ENCODE assay signal across 14 cellular contexts in genomic region chr1:54571803-54572202, GRCh38. TPM values are rescaled to one million over a fixed set of nuclear protein-coding genes. Genes with fewer than 3 reads are reported as not detected.
A peak's percentile ranks its signal among the peaks of the same experiment; 100 is the strongest.
DNase-seq lines count a peak whose midpoint lies in the region; TF ChIP-seq lines count a peak whose summit lies in the region.
"Had no signal": no experiment of that assay in that cellular context is flagged by ENCODE, and none has a peak within 500 bp of the region (broad histone marks: within the 10 kb centered on the region; RNA-seq: fewer than 3 reads in every experiment).

No MANE protein-coding gene starts in this region.

- peak; percentile 87 for DNase-seq in H7
- no peak for DNase-seq in NCI-H2227 (lab: John Stamatoyannopoulos, UW; ENCODE audit: unreplicated experiment)
- no peak for DNase-seq in DMS79 (lab: John Stamatoyannopoulos, UW)
- DNase-seq in activated CD4-positive, alpha-beta T cell treated with anti-CD3 and anti-CD28 coated beads, Interleukin-2, amount 10 ng/mL, durations not matched to agents 24 days and 14 days = no peak
- DNase-seq in A172 (ENCODE audit: low spot score) = no peak
- DNase-seq: activated naive CD8-positive, alpha-beta T cell treated with anti-CD3 and anti-CD28 coated beads, Interleukin-2, amount 10 ng/mL, durations not matched to agents 7 days and 5 days; CD4-positive, alpha-beta memory T cell; stimulated activated CD4-positive, alpha-beta T cell treated with anti-CD3 and anti-CD28 coated beads, Interleukin-2, amount 100 ng/mL, for 24 hours had no signal

- 68 to 78% methylated on average over 4 to 5 of the region's 5 CpGs for WGBS in esophagus, 2 donors

- H3K36me3 ChIP-seq in H7 (replicated peaks; ENCODE audit: control insufficient read depth, insufficient read depth, low read length) = no peaks in the 10 kb centered on the region
- H3K36me3 ChIP-seq in esophagus (ENCODE audit: control insufficient read depth in 2 of 2, insufficient read depth in 2 of 2, low read length in 1 of 2) = no peaks in the 10 kb centered on the region
- H3K36me3 ChIP-seq in neuron (ENCODE audit: insufficient read depth, low read length) = no peaks in the 10 kb centered on the region

- H3K27me3 Mint-ChIP-seq in activated CD4-positive, alpha-beta T cell treated with anti-CD3 and anti-CD28 coated beads, Interleukin-2, amount 10 ng/mL, durations not matched to agents 24 days and 14 days = no peaks in the 10 kb centered on the region
- H3K27me3 Mint-ChIP-seq: activated naive CD8-positive, alpha-beta T cell treated with anti-CD3 and anti-CD28 coated beads, Interleukin-2, amount 10 ng/mL, durations not matched to agents 7 days and 5 days; stimulated activated naive CD8-positive, alpha-beta T cell treated with anti-CD3 and anti-CD28 coated beads, Interleukin-15, Interleukin-2, amounts not matched to agents 100 ng/mL and 50 ng/mL, for 24 hours had no signal

- H3K9me3 Mint-ChIP-seq in activated CD4-positive, alpha-beta T cell treated with anti-CD3 and anti-CD28 coated beads, Interleukin-2, amount 10 ng/mL, durations not matched to agents 24 days and 14 days = no peaks in the 10 kb centered on the region
- H3K9me3 Mint-ChIP-seq: activated naive CD8-positive, alpha-beta T cell treated with anti-CD3 and anti-CD28 coated beads, Interleukin-2, amount 10 ng/mL, durations not matched to agents 7 days and 5 days; CD4-positive, alpha-beta memory T cell; stimulated activated naive CD8-positive, alpha-beta T cell treated with anti-CD3 and anti-CD28 coated beads, Interleukin-15, Interleukin-2, amounts not matched to agents 100 ng/mL and 50 ng/mL, for 24 hours had no signal

- no peaks in the 10 kb centered on the region for H3K9me3 ChIP-seq in esophagus (ENCODE audit: control insufficient read depth in 2 of 2, insufficient read depth in 1 of 2, low read depth in 1 of 2, low read length in 1 of 2)
- no peaks in the 10 kb centered on the region for H3K9me3 ChIP-seq in neuron (ENCODE audit: low read length)

- peak overlapping the region; percentile 77 to 84 for H3K27ac ChIP-seq in esophagus (ENCODE audit: low read depth in 2 of 2, low read length in 1 of 2)

- H3K4me3 ChIP-seq in H7 (ENCODE audit: insufficient read depth, low read depth, low read length) (no peak overlapping the region), esophagus (ENCODE audit: low read depth in 1 of 2, low read length in 2 of 2) (no peak overlapping the region), neuron (ENCODE audit: low read length) (peak overlapping the region; percentile 6)

- H3K36me3 Mint-ChIP-seq in activated CD4-positive, alpha-beta T cell treated with anti-CD3 and anti-CD28 coated beads, Interleukin-2, amount 10 ng/mL, durations not matched to agents 24 days and 14 days (ENCODE audit: low read depth) = no peaks in the 10 kb centered on the region
- H3K36me3 Mint-ChIP-seq: activated naive CD8-positive, alpha-beta T cell treated with anti-CD3 and anti-CD28 coated beads, Interleukin-2, amount 10 ng/mL, durations not matched to agents 7 days and 5 days; CD4-positive, alpha-beta memory T cell had no signal

- intact Hi-C loops in activated CD4-positive, alpha-beta T cell treated with anti-CD3 and anti-CD28 coated beads, Interleukin-2, amount 10 ng/mL, durations not matched to agents 24 days and 14 days (cut with micrococcal nuclease) = no loop called here

- H3K4me3 Mint-ChIP-seq in activated CD4-positive, alpha-beta T cell treated with anti-CD3 and anti-CD28 coated beads, Interleukin-2, amount 10 ng/mL, durations not matched to agents 24 days and 14 days = no peak overlapping the region
- H3K4me3 Mint-ChIP-seq: activated naive CD8-positive, alpha-beta T cell treated with anti-CD3 and anti-CD28 coated beads, Interleukin-2, amount 10 ng/mL, durations not matched to agents 7 days and 5 days; CD4-positive, alpha-beta memory T cell; stimulated activated naive CD8-positive, alpha-beta T cell treated with anti-CD3 and anti-CD28 coated beads, Interleukin-15, Interleukin-2, amounts not matched to agents 100 ng/mL and 50 ng/mL, for 24 hours had no signal

- no peaks in the 10 kb centered on the region for H3K4me1 Mint-ChIP-seq in activated CD4-positive, alpha-beta T cell treated with anti-CD3 and anti-CD28 coated beads, Interleukin-2, amount 10 ng/mL, durations not matched to agents 24 days and 14 days
- H3K4me1 Mint-ChIP-seq: CD4-positive, alpha-beta memory T cell had no signal

- H3K27ac Mint-ChIP-seq in activated CD4-positive, alpha-beta T cell treated with anti-CD3 and anti-CD28 coated beads, Interleukin-2, amount 10 ng/mL, durations not matched to agents 24 days and 14 days = no peak overlapping the region
- H3K27ac Mint-ChIP-seq: stimulated activated naive CD8-positive, alpha-beta T cell treated with anti-CD3 and anti-CD28 coated beads, Interleukin-15, Interleukin-2, amounts not matched to agents 100 ng/mL and 50 ng/mL, for 24 hours had no signal

- H3K4me1 ChIP-seq in esophagus (ENCODE audit: control insufficient read depth in 2 of 2, insufficient read depth in 2 of 2, low read length in 1 of 2) (peaks cover 5 to 14% of the 10 kb centered on the region in 2 donors), neuron (ENCODE audit: insufficient read depth, low read length) (peaks cover 15% of the 10 kb centered on the region)

- no peaks in the 10 kb centered on the region for H3K27me3 ChIP-seq in H7 (ENCODE audit: control insufficient read depth, insufficient read depth, low read length)
- H3K27me3 ChIP-seq in esophagus (ENCODE audit: control insufficient read depth in 1 of 2, insufficient read depth in 2 of 2, low read length in 2 of 2) = no peaks in the 10 kb centered on the region
- peaks cover 1% of the 10 kb centered on the region for H3K27me3 ChIP-seq in neuron (ENCODE audit: insufficient read depth, low read length)

- H2AFZ ChIP-seq in neuron (ENCODE audit: low read depth, low read length) = no peak overlapping the region

TF ChIP-seq in PFSK-1, 5 proteins besides CTCF, POLR2A, EP300 and RAD21:
- peak; percentile 26 for TF ChIP-seq FOXP2 (optimal IDR thresholded peaks at IDR 0.05; ENCODE audit: borderline replicate concordance, extremely low read depth, extremely low read length, insufficient read depth)
- no peak for TF ChIP-seq TAF1 (IDR thresholded peaks at IDR 0.05; ENCODE audit: borderline replicate concordance, insufficient read depth, low read length)
- no peak for TF ChIP-seq REST (IDR thresholded peaks at IDR 0.05; ENCODE audit: insufficient read depth in 1 of 2, low read depth in 2 of 2, low read length in 2 of 2)
- no peak for TF ChIP-seq SIN3A (IDR thresholded peaks at IDR 0.05; ENCODE audit: borderline replicate concordance, insufficient read depth, low read length)
- 0 out of 2 replicates have a peak, but pooled peaks have one; percentile 24 for TF ChIP-seq POLR2AphosphoS5 (IDR thresholded peaks at IDR 0.05; ENCODE audit: low read depth, low read length)
TF ChIP-seq in PFSK-1: peak in this region for 2.

RNA-seq across cellular contexts. Expression of gene ACOT11, which starts 23.8 kb away (rescaled TPM):
- 5.0 and 5.4 TPM in 2 replicates for total RNA-seq in H7 (2014; rRNA removed; shearing (Covaris generic))
- polyA plus RNA-seq in PFSK-1 (2012; ENCODE audit: insufficient read length, low read depth) = 0.50 TPM
- polyA plus RNA-seq in esophagus = 10 to 100 TPM; 10.5 to 13.0 TPM
- total RNA-seq in activated CD4-positive, alpha-beta T cell treated with anti-CD3 and anti-CD28 coated beads, Interleukin-2, amount 10 ng/mL, durations not matched to agents 24 days and 14 days = 1.3 and 1.6 TPM in 2 replicates
- total RNA-seq in A172 (2014; rRNA removed; shearing (Covaris generic)) = 3.0 and 4.7 TPM in 2 replicates
- polyA plus RNA-seq: CD4-positive, alpha-beta memory T cell; neural cell had no signal

RNA-seq across cellular contexts. Expression of gene FAM151A, which starts 51.5 kb away (rescaled TPM):
- total RNA-seq in H7 (2014; rRNA removed; shearing (Covaris generic)) = not detected in 2 replicates
- not detected for polyA plus RNA-seq in PFSK-1 (2012; ENCODE audit: insufficient read length, low read depth)
- under 1 TPM; 0.24 to 0.26 TPM for polyA plus RNA-seq in esophagus
- total RNA-seq in activated CD4-positive, alpha-beta T cell treated with anti-CD3 and anti-CD28 coated beads, Interleukin-2, amount 10 ng/mL, durations not matched to agents 24 days and 14 days = not detected in 2 replicates
- total RNA-seq in A172 (2014; rRNA removed; shearing (Covaris generic)) = not detected in 2 replicates
- total RNA-seq: activated naive CD8-positive, alpha-beta T cell treated with anti-CD3 and anti-CD28 coated beads, Interleukin-2, amount 10 ng/mL, durations not matched to agents 7 days and 5 days; CD4-positive, alpha-beta memory T cell; SK-MEL-5 had no signal
- polyA plus RNA-seq: CD4-positive, alpha-beta memory T cell; neural cell had no signal
